ENCODE assay signal across 1 cellular context in genomic region chr1:198641966-198642656, GRCh38.
A peak's percentile ranks its signal among the peaks of the same experiment; 100 is the strongest.
TF ChIP-seq lines count a peak whose summit lies in the region.

No MANE protein-coding gene starts in this region.

TF ChIP-seq in GM12878, 131 proteins besides CTCF, POLR2A, EP300 and RAD21:
- TF ChIP-seq TAF1 (IDR thresholded peaks at IDR 0.05; ENCODE audit: borderline replicate concordance, low read depth, low read length) (no peak), ATF2 (IDR thresholded peaks at IDR 0.05; ENCODE audit: low read length) (0 out of 2 replicates have a peak, but pooled peaks have one; percentile 26)
